In the genomic region with DNA sequence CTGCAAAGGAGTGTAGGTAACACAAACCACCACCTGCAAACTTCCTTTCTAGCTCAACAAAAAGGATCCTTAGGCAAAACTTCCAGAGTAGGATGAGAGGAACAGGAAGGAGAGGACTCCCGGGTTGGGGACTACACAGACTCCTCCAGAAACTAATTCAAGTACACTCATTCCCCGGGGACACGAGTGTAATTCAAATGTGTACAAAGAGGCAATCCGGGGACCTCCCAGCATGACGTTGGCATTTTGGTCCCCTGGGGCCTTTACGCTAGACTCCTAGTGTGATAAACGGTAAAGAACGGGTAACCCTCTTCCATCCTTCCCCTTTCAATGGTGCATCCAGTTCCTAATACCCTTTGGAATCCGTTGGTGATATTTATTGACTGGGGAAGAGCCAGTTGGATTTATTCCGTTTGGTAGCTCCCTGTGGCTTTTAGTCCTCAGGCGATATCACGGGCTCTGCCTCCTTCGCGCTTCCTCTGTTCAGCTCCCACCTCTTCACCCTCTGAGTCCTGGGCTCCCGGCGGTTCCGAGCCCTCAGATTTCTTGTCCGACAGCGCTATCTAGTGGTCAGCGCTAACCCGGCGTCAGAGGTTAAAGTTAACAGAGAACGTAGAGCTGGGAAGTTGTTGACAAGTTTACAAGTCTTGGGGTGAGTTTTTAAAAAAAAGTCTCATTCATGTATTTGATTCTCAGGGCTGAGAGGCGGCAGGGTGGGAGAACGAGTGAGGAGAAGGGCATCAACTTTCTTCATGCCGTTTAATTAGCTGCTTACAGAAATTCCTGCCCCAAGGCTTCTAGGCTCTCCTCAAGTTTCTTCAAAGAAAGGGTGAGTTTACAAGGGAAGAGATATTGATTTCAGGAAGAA, we compare ENCODE assay signal across 1 cellular context.
TF ChIP-seq lines count a peak whose summit lies in the region.

No MANE protein-coding gene starts in this region.

TF ChIP-seq in IMR-90, 13 proteins besides CTCF, POLR2A, EP300 and RAD21:
- TF ChIP-seq BHLHE40 (IDR thresholded peaks at IDR 0.05; ENCODE audit: low read depth, low read length) (no peak), FOS (IDR thresholded peaks at IDR 0.05; ENCODE audit: low read depth, low read length) (no peak), CEBPB (IDR thresholded peaks at IDR 0.05; ENCODE audit: low read depth, low read length) (no peak), MAZ (IDR thresholded peaks at IDR 0.05; ENCODE audit: borderline replicate concordance, low read depth, low read length) (0 out of 2 replicates have a peak, but pooled peaks have one; percentile 17), RCOR1 (IDR thresholded peaks at IDR 0.05; ENCODE audit: insufficient replicate concordance, low read length) (no peak), SMC3 (IDR thresholded peaks at IDR 0.05; ENCODE audit: low read depth, low read length) (peak; percentile 87), RFX5 (IDR thresholded peaks at IDR 0.05; ENCODE audit: low read depth, low read length) (no peak)
- TF ChIP-seq, protein P1, sequence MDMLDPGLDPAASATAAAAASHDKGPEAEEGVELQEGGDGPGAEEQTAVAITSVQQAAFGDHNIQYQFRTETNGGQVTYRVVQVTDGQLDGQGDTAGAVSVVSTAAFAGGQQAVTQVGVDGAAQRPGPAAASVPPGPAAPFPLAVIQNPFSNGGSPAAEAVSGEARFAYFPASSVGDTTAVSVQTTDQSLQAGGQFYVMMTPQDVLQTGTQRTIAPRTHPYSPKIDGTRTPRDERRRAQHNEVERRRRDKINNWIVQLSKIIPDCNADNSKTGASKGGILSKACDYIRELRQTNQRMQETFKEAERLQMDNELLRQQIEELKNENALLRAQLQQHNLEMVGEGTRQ (IDR thresholded peaks at IDR 0.05; ENCODE audit: low read depth, low read length): no peak
